Comparison of ENCODE assay signal across 8 cellular contexts in genomic region chr4:189940178-189941004, GRCh38. TPM values are rescaled to one million over a fixed set of nuclear protein-coding genes. Genes with fewer than 3 reads are reported as not detected.
DNase-seq lines count a peak whose midpoint lies in the region; FAIRE-seq and TF ChIP-seq lines count a peak whose summit lies in the region.

TSS of gene FRG1 (plus strand) at chr4:189940872. CDS start at chr4:189941010, 138 bp downstream.

- no peaks in the 10 kb centered on the region for H3K9me3 ChIP-seq in osteoblast (ENCODE audit: low read depth, low read length)
- no peaks in the 10 kb centered on the region for H3K9me3 ChIP-seq in thyroid gland

- FAIRE-seq in frontal cortex (lab: Jason Lieb, UNC) = no peak

- no peaks in the 10 kb centered on the region for H3K27me3 ChIP-seq in osteoblast (ENCODE audit: insufficient read depth, low read length)
- H3K27me3 ChIP-seq in thyroid gland = no peaks in the 10 kb centered on the region

- peaks cover 34% of the 10 kb centered on the region for H3K79me2 ChIP-seq in osteoblast (ENCODE audit: insufficient read depth, low read length)

- peak in 1 of 2 donors; percentile 67 for TF ChIP-seq POLR2A in thyroid gland (IDR thresholded peaks at IDR 0.05)

- no peaks in the 10 kb centered on the region for H3K36me3 ChIP-seq in osteoblast (ENCODE audit: insufficient read depth, low read length)
- H3K36me3 ChIP-seq in thyroid gland = no peaks in the 10 kb centered on the region

- peak within 1 kb of the TSS; percentile 100 for H2AFZ ChIP-seq in osteoblast (ENCODE audit: low read length)

- WGBS in thyroid gland, 2 donors = 9 to 16% methylated on average over 28 to 53 of the region's 70 CpGs

- intact Hi-C loops in thyroid gland (cut with DNase I) = no loop called here

- H3K27ac ChIP-seq in osteoblast (ENCODE audit: low read depth, low read length) = peak within 1 kb of the TSS; percentile 85
- H3K27ac ChIP-seq in thyroid gland = peak within 1 kb of the TSS; percentile 63 to 89 (median 80)

- H4K20me1 ChIP-seq in osteoblast (ENCODE audit: insufficient read depth, low read length) = no peaks in the 10 kb centered on the region

- H3K4me1 ChIP-seq in osteoblast (ENCODE audit: insufficient read depth, low read length) (peaks cover 7% of the 10 kb centered on the region), thyroid gland (peaks cover 4 to 14% of the 10 kb centered on the region in 2 donors)

- TF ChIP-seq CTCF in osteoblast (IDR thresholded peaks at IDR 0.05; ENCODE audit: extremely low read depth, low read depth, low read length) (peak; percentile 94), thyroid gland (IDR thresholded peaks at IDR 0.05) (peak; percentile 49 to 94 (median 74))

- H3K4me3 ChIP-seq in osteoblast (ENCODE audit: insufficient read depth, low read length) (peak within 1 kb of the TSS; percentile 91), thyroid gland (replicated peaks in 1 of 3) (peak within 1 kb of the TSS; percentile 63 to 99 (median 66))

- peak; percentile 90 for DNase-seq in ELR (ENCODE audit: low read depth)
- DNase-seq in H4 (ENCODE audit: low spot score) = peak; percentile 83
- DNase-seq in M059J (ENCODE audit: low read depth) = peak; percentile 86
- DNase-seq in activated T-helper 1 cell treated with anti-CD3 and anti-CD28 coated beads, Interleukin-2, amount 50 U/mL, for 16 hours (ENCODE audit: low read depth in 1 of 2, low spot score in 1 of 2) = peak; percentile 96
- DNase-seq in frontal cortex (ENCODE audit: low spot score in 2 of 2) = peak; percentile 86 to 87
- peak; percentile 91 for DNase-seq in osteoblast (ENCODE audit: insufficient read length, low spot score, missing footprints)
- peak; percentile 93 to 97 for DNase-seq in thyroid gland
- DNase-seq in NCI-H2196 treated with DMSO at 0.1 percent for 48 hours (lab: John Stamatoyannopoulos, UW; ENCODE audit: unreplicated experiment) = no peak

- peak within 1 kb of the TSS; percentile 86 for H3K4me2 ChIP-seq in osteoblast (ENCODE audit: insufficient read depth, low read length)

RNA-seq across cellular contexts. Expression of gene FRG1, which starts in this region (rescaled TPM):
- 48.3 and 49.6 TPM in 2 replicates for total RNA-seq in H4 (2014; rRNA removed; shearing (Covaris generic))
- 52.0 and 67.0 TPM in 2 replicates for total RNA-seq in M059J (2014; rRNA removed; shearing (Covaris generic))
- total RNA-seq in frontal cortex = 33.4 TPM
- total RNA-seq in osteoblast = 31.5 and 35.7 TPM in 2 replicates
- total RNA-seq in thyroid gland = 10 to 100 TPM; 26.7 to 50.9 (median 35.2) TPM
